24 cellular contexts compared by ENCODE assay signal in genomic region chr9:37915911-37916470, GRCh38. TPM values are rescaled to one million over a fixed set of nuclear protein-coding genes. Genes with fewer than 3 reads are reported as not detected.
A peak's percentile ranks its signal among the peaks of the same experiment; 100 is the strongest.
DNase-seq lines count a peak whose midpoint lies in the region; ATAC-seq and TF ChIP-seq lines count a peak whose summit lies in the region.
"Had no signal": no experiment of that assay in that cellular context is flagged by ENCODE, and none has a peak within 500 bp of the region (broad histone marks: within the 10 kb centered on the region; RNA-seq: fewer than 3 reads in every experiment).

No MANE protein-coding gene starts in this region.

- TF ChIP-seq CTCF in MCF 10A (IDR thresholded peaks at IDR 0.05; ENCODE audit: unreplicated experiment), result no peak
- no peak for TF ChIP-seq CTCF in breast epithelium (IDR thresholded peaks at IDR 0.05)
- no peak for TF ChIP-seq CTCF in gastroesophageal sphincter (IDR thresholded peaks at IDR 0.05)
- TF ChIP-seq CTCF in parathyroid adenoma (IDR thresholded peaks at IDR 0.05), result no peak
- no peak for TF ChIP-seq CTCF in tibial nerve (IDR thresholded peaks at IDR 0.05)
- TF ChIP-seq CTCF in ovary (IDR thresholded peaks at IDR 0.05), result no peak
- TF ChIP-seq CTCF in CD14-positive monocyte (IDR thresholded peaks at IDR 0.05), result no peak

- H3K4me3 ChIP-seq in breast epithelium (no peak overlapping the region), gastroesophageal sphincter (no peak overlapping the region), parathyroid adenoma (ENCODE audit: low read depth, low read length) (no peak overlapping the region), tibial nerve (no peak overlapping the region), ovary (no peak overlapping the region)

- H3K36me3 Mint-ChIP-seq in MCF 10A (ENCODE audit: insufficient read depth, unreplicated experiment), result peaks cover 17% of the 10 kb centered on the region
- peaks cover 0 to 4% of the 10 kb centered on the region in 2 donors for H3K36me3 Mint-ChIP-seq in CD14-positive monocyte
- H3K36me3 Mint-ChIP-seq: stimulated activated naive B cell treated with anti-CD40 and anti-IgM and Interleukin-4, amounts not matched to agents 10 μg/mL and 1 μg/mL and 100 μg/mL, for 72 hours had no signal

- H3K27ac Mint-ChIP-seq in MCF 10A (ENCODE audit: low read depth, unreplicated experiment) (peak overlapping the region; percentile 8), CD14-positive monocyte (no peak overlapping the region)
- H3K27ac Mint-ChIP-seq: activated B cell treated with CpG ODN at 0.5 μM for 24 hours; activated CD8-positive, alpha-beta T cell treated with anti-CD3 and anti-CD28 coated beads, Interleukin-2, amount 10 ng/mL, durations not matched to agents 7 days and 5 days; B cell; stimulated activated naive B cell treated with anti-CD40 and anti-IgM and Interleukin-4, amounts not matched to agents 10 μg/mL and 1 μg/mL and 100 μg/mL, for 72 hours had no signal

- H3K27me3 Mint-ChIP-seq in MCF 10A (ENCODE audit: insufficient read depth, unreplicated experiment), result no peaks in the 10 kb centered on the region
- H3K27me3 Mint-ChIP-seq in CD14-positive monocyte (ENCODE audit: low read depth in 3 of 3), result no peaks in the 10 kb centered on the region
- H3K27me3 Mint-ChIP-seq: activated B cell treated with CpG ODN at 0.5 μM for 24 hours; B cell; stimulated activated naive B cell treated with anti-CD40 and anti-IgM and Interleukin-4, amounts not matched to agents 10 μg/mL and 1 μg/mL and 100 μg/mL, for 72 hours had no signal

- TF ChIP-seq EP300 in gastroesophageal sphincter (IDR thresholded peaks at IDR 0.05) (no peak), tibial nerve (IDR thresholded peaks at IDR 0.05) (no peak), ovary (IDR thresholded peaks at IDR 0.05) (no peak)

- DNase-seq in MCF 10A (ENCODE audit: unreplicated experiment), result no peak
- DNase-seq in breast epithelium (ENCODE audit: low spot score in 2 of 2), result no peak
- DNase-seq in tibial nerve (ENCODE audit: low spot score in 2 of 2), result no peak
- DNase-seq in ovary, result no peak
- no peak for DNase-seq in CD14-positive monocyte (ENCODE audit: low spot score)
- DNase-seq: activated B cell treated with CpG ODN at 0.5 μM for 24 hours; activated CD8-positive, alpha-beta T cell treated with anti-CD3 and anti-CD28 coated beads, Interleukin-2, amount 10 ng/mL, durations not matched to agents 7 days and 5 days; activated naive CD4-positive, alpha-beta T cell treated with anti-CD3 and anti-CD28 coated beads, Interleukin-2, amount 50 U/mL, for 16 hours; activated T-cell treated with anti-CD3 and anti-CD28 coated beads, Interleukin-2, amount 50 U/mL, for 1 hour; aorta; COR-L47; effector CD8-positive, alpha-beta T cell; glutamatergic neuron; NCI-H1417 treated with DMSO at 0.1 percent for 48 hours; NCI-H2107; NCI-H510A; stimulated activated naive B cell treated with anti-CD40 and anti-IgM and Interleukin-4, amounts not matched to agents 10 μg/mL and 1 μg/mL and 100 μg/mL, for 72 hours; T-helper 9 cell had no signal

- H3K9me3 Mint-ChIP-seq in MCF 10A (ENCODE audit: unreplicated experiment) (no peaks in the 10 kb centered on the region), CD14-positive monocyte (no peaks in the 10 kb centered on the region)
- H3K9me3 Mint-ChIP-seq: activated B cell treated with CpG ODN at 0.5 μM for 24 hours; stimulated activated naive B cell treated with anti-CD40 and anti-IgM and Interleukin-4, amounts not matched to agents 10 μg/mL and 1 μg/mL and 100 μg/mL, for 72 hours had no signal

- H3K4me3 Mint-ChIP-seq in MCF 10A (ENCODE audit: unreplicated experiment), result no peak overlapping the region
- H3K4me3 Mint-ChIP-seq in CD14-positive monocyte, result no peak overlapping the region
- H3K4me3 Mint-ChIP-seq: activated B cell treated with CpG ODN at 0.5 μM for 24 hours; activated CD8-positive, alpha-beta T cell treated with anti-CD3 and anti-CD28 coated beads, Interleukin-2, amount 10 ng/mL, durations not matched to agents 7 days and 5 days; B cell; stimulated activated naive B cell treated with anti-CD40 and anti-IgM and Interleukin-4, amounts not matched to agents 10 μg/mL and 1 μg/mL and 100 μg/mL, for 72 hours had no signal

- POLR2A ChIA-PET in MCF 10A (lab: Yijun Ruan, JAX), result no interaction called here

- H3K4me1 ChIP-seq in breast epithelium (no peaks in the 10 kb centered on the region), gastroesophageal sphincter (peaks cover 0 to 37% (median 9%) of the 10 kb centered on the region in 3 donors), parathyroid adenoma (no peaks in the 10 kb centered on the region), tibial nerve (peaks cover 0 to 62% (median 12%) of the 10 kb centered on the region in 4 donors), ovary (ENCODE audit: insufficient read depth) (peaks cover 4% of the 10 kb centered on the region)

- CTCF ChIA-PET in MCF 10A (lab: Yijun Ruan, JAX), result interaction anchor here (0.6 to 4.9 kb wide), 10 partner anchors 54 to 448 kb away, joined by 3 to 89 read pairs (median 4); partner anchors contain the start of gene SHB

- 69 to 75% methylated on average over 4 to 7 of the region's 14 CpGs for whole genome bisulfite sequencing in gastroesophageal sphincter (ENCODE audit: low coverage in 1 of 2), 2 donors
- WGBS in tibial nerve, 2 donors, result 53 to 69% methylated on average over 9 to 14 of the region's 14 CpGs
- WGBS in ovary, 3 donors, result 86 to 91% (median 88%) methylated on average over 12 to 14 of the region's 14 CpGs

- H3K27ac ChIP-seq in breast epithelium (peak overlapping the region in 1 of 2 donors; percentile 66), gastroesophageal sphincter (peak overlapping the region in 3 of 4 donors; percentile 46 to 76 (median 72)), parathyroid adenoma (peak overlapping the region; percentile 59), tibial nerve (peak overlapping the region; percentile 53 to 89 (median 74)), ovary (no peak overlapping the region)
- H3K27ac ChIP-seq: neutrophil had no signal

- ATAC-seq in gastroesophageal sphincter, result no peak
- ATAC-seq in GM21390 (IDR thresholded peaks at IDR 0.05; ENCODE audit: unreplicated experiment), result no peak
- ATAC-seq: activated CD8-positive, alpha-beta T cell treated with anti-CD3 and anti-CD28 coated beads, Interleukin-2, amount 10 ng/mL, durations not matched to agents 7 days and 5 days; HCT116; stimulated activated naive B cell treated with anti-CD40 and anti-IgM and Interleukin-4, amounts not matched to agents 10 μg/mL and 1 μg/mL and 100 μg/mL, for 72 hours had no signal

- H3K9ac ChIP-seq in parathyroid adenoma, result no peak overlapping the region

- no TSS peak for BruUV-seq in MCF 10A (replicated peaks; lab: Mats Ljungman, UMichigan)

- H2AFZ ChIP-seq in parathyroid adenoma, result no peak overlapping the region

- peaks cover 8% of the 10 kb centered on the region for H3K4me1 Mint-ChIP-seq in MCF 10A (ENCODE audit: insufficient read depth, unreplicated experiment)
- H3K4me1 Mint-ChIP-seq in CD14-positive monocyte, result peaks cover 20% of the 10 kb centered on the region
- H3K4me1 Mint-ChIP-seq: B cell had no signal

- no peaks in the 10 kb centered on the region for H3K27me3 ChIP-seq in breast epithelium
- no peaks in the 10 kb centered on the region for H3K27me3 ChIP-seq in gastroesophageal sphincter
- H3K27me3 ChIP-seq in parathyroid adenoma (ENCODE audit: control insufficient read depth, insufficient read depth, low read length), result no peaks in the 10 kb centered on the region
- no peaks in the 10 kb centered on the region for H3K27me3 ChIP-seq in tibial nerve
- no peaks in the 10 kb centered on the region for H3K27me3 ChIP-seq in ovary
- H3K27me3 ChIP-seq: neutrophil had no signal

- H3K9me3 ChIP-seq in breast epithelium, result no peaks in the 10 kb centered on the region
- no peaks in the 10 kb centered on the region for H3K9me3 ChIP-seq in gastroesophageal sphincter
- no peaks in the 10 kb centered on the region for H3K9me3 ChIP-seq in parathyroid adenoma (ENCODE audit: control insufficient read depth, low read length)
- H3K9me3 ChIP-seq in tibial nerve, result no peaks in the 10 kb centered on the region
- no peaks in the 10 kb centered on the region for H3K9me3 ChIP-seq in ovary
- H3K9me3 ChIP-seq: neutrophil had no signal

- no peak for TF ChIP-seq POLR2A in breast epithelium (IDR thresholded peaks at IDR 0.05)
- no peak for TF ChIP-seq POLR2A in gastroesophageal sphincter (IDR thresholded peaks at IDR 0.05)
- TF ChIP-seq POLR2A in tibial nerve (IDR thresholded peaks at IDR 0.05), result no peak
- TF ChIP-seq POLR2A in ovary (IDR thresholded peaks at IDR 0.05), result no peak

- no peaks in the 10 kb centered on the region for H3K79me2 ChIP-seq in parathyroid adenoma

- no peak overlapping the region for H3K4me2 ChIP-seq in parathyroid adenoma (ENCODE audit: low read length)

- H3K36me3 ChIP-seq in breast epithelium (no peaks in the 10 kb centered on the region), gastroesophageal sphincter (peaks cover 0 to 26% of the 10 kb centered on the region in 2 donors), parathyroid adenoma (ENCODE audit: control insufficient read depth, insufficient read depth, low read length) (no peaks in the 10 kb centered on the region), tibial nerve (no peaks in the 10 kb centered on the region), ovary (no peaks in the 10 kb centered on the region)
- H3K36me3 ChIP-seq: neutrophil had no signal

- intact Hi-C loops in MCF 10A (cut with micrococcal nuclease) (no loop called here), breast epithelium (cut with DNase I; ENCODE audit: low total_unique reads) (loop anchor here (2.0 to 10.0 kb wide), 3 partner anchors 91 to 481 kb away; no protein-coding TSS in a partner anchor), ovary (cut with DNase I) (loop anchor here in 3 of 4 donors (2.0 to 10.0 kb wide), 7 partner anchors 171 to 519 kb away; partner anchors contain the start of gene ALDH1B1 (in 1 of the 3)), CD14-positive monocyte (cut with micrococcal nuclease) (loop anchor here (5.0 to 10.0 kb wide), 6 partner anchors 76 to 489 kb away; partner anchors contain the start of genes ALDH1B1 (in 1 of the 2) and SHB (in 1 of the 2))

RNA-seq across cellular contexts. Expression of gene SLC25A51, which starts 12.1 kb away (rescaled TPM):
- total RNA-seq in MCF 10A (2022) (29.6 and 30.3 TPM in 2 replicates), breast epithelium (10 to 100 TPM; 22.5 to 43.7 (median 30.8) TPM), gastroesophageal sphincter (10 to 100 TPM; 27.5 to 43.9 (median 35.8) TPM), tibial nerve (10 to 100 TPM; 21.6 to 28.4 (median 25.7) TPM), ovary (10 to 100 TPM; 11.7 to 24.1 (median 21.3) TPM)
- polyA plus RNA-seq in ovary (10 to 100 TPM in 1 of 2 donors, 1 to 10 TPM in 1; 5.1 to 11.7 TPM), CD14-positive monocyte (1 to 10 TPM; 5.9 to 8.9 TPM)

Comparison
In these comparisons a context has a peak if more than half of its experiments do, and no peak if none do; other contexts are left out.
1. H3K27ac ChIP-seq: peak in gastroesophageal sphincter (3 of 4), parathyroid adenoma (single experiment) and tibial nerve (4 of 4); none in ovary (0 of 2).